1 cellular context compared by ENCODE assay signal in the genomic region with DNA sequence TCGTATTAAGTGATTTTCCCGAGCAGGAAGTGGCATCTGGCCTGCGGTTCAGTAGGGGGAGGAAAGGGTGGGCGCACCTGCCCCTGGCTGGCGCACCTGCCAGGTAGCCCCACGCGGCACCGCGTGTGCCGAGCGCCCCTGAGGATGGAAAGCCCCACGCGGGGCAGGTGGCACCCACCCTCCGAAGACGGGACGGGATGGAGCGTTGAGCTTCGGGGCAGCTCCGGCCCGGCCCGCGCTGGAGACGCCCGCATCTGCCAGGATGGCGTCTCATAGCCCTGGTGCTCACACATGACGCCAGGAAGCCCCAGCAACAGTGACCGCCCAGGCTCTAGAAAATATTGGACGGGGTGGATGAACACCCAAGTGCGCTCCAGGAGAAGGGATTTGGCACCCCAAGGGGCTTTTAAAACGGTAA.
TF ChIP-seq lines count a peak whose summit lies in the region.

No MANE protein-coding gene starts in this region.

TF ChIP-seq in endothelial cell of umbilical vein, 7 proteins besides CTCF, POLR2A, EP300 and RAD21 (continued from another document):
- no peak for TF ChIP-seq MAX (IDR thresholded peaks at IDR 0.05; ENCODE audit: insufficient read depth, insufficient read length)
- no peak for TF ChIP-seq EZH2 (IDR thresholded peaks at IDR 0.05; ENCODE audit: borderline replicate concordance, low read depth, low read length, severe bottlenecking)
